ENCODE assay signal across 33 cellular contexts in the genomic region with DNA sequence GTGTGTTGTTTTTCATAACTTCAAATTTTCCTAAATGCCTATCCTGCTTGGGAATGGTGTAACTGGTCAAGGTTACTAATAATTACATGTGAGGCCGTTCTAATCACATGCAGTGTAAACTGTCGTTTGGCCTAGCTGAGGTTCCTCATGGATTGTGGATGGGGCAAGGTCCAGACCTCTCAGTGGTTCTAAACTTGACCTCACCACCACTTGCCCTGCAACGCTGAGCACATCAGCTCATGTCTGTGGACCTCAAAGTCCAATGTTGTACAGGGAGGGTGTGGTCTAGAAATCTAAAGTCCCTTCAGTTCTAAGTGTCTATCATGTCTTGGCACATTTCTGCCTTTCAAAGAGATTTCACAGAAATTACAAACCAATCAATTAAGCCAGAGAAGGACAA. TPM values are rescaled to one million over a fixed set of nuclear protein-coding genes. Genes with fewer than 3 reads are reported as not detected.
"Had no signal": no experiment of that assay in that cellular context is flagged by ENCODE, and none has a peak within 500 bp of the region (broad histone marks: within the 10 kb centered on the region; RNA-seq: fewer than 3 reads in every experiment).

No MANE protein-coding gene starts in this region.

- H3K36me3 Mint-ChIP-seq: activated CD4-positive, alpha-beta memory T cell treated with anti-CD3 and anti-CD28 coated beads for 36 hours; activated naive CD4-positive, alpha-beta T cell treated with anti-CD3 and anti-CD28 coated beads, Interleukin-2, amount 50 U/mL, for 72 hours; naive B cell; neural progenitor cell; stimulated activated naive B cell treated with anti-CD40 and anti-IgM and Interleukin-4, amounts not matched to agents 10 μg/mL and 1 μg/mL and 100 μg/mL, for 72 hours had no signal

- H3K9ac ChIP-seq: neural progenitor cell had no signal

- H3K4me3 ChIP-seq: breast epithelium, heart left ventricle, left lung, lung, neural progenitor cell, skin epidermis, stomach, transverse colon had no signal

- H3K4me1 ChIP-seq: breast epithelium, left lung, neural progenitor cell, stomach, transverse colon had no signal

- H3K9me3 Mint-ChIP-seq: activated CD4-positive, alpha-beta memory T cell treated with anti-CD3 and anti-CD28 coated beads for 36 hours; activated CD4-positive, alpha-beta T cell treated with anti-CD3 and anti-CD28 coated beads, Interleukin-2, amount 10 ng/mL, durations not matched to agents 24 days and 14 days; activated naive CD4-positive, alpha-beta T cell treated with anti-CD3 and anti-CD28 coated beads, Interleukin-2, amount 50 U/mL, for 72 hours; activated T-helper 1 cell treated with anti-CD3 and anti-CD28 coated beads, Interleukin-12 subunit alpha, Interleukin-12 subunit beta, Interleukin-2, Interleukin-4 antibody, amounts not matched to agents 30 ng/mL and 10 ng/mL and 1 ng/mL, durations not matched to agents 14 hours and 24 hours and 36 hours; dendritic cell treated with granulocyte-macrophage colony-stimulating factor and Interleukin-4, amounts not matched to agents 40 ng/mL and 50 ng/mL, for 4 days; endodermal cell; naive B cell; stimulated activated naive B cell treated with anti-CD40 and anti-IgM and Interleukin-4, amounts not matched to agents 10 μg/mL and 1 μg/mL and 100 μg/mL, for 72 hours had no signal

- FAIRE-seq: urothelium cell line had no signal

- H2AFZ ChIP-seq: neural progenitor cell had no signal

- H3K36me3 ChIP-seq: breast epithelium, heart left ventricle, left lung, neural progenitor cell, stomach, transverse colon had no signal

- H3K27ac Mint-ChIP-seq: activated CD4-positive, alpha-beta memory T cell treated with anti-CD3 and anti-CD28 coated beads for 36 hours; activated CD4-positive, alpha-beta T cell treated with anti-CD3 and anti-CD28 coated beads, Interleukin-2, amount 10 ng/mL, durations not matched to agents 24 days and 14 days; activated naive CD4-positive, alpha-beta T cell treated with anti-CD3 and anti-CD28 coated beads, Interleukin-2, amount 50 U/mL, for 72 hours; activated T-helper 1 cell treated with anti-CD3 and anti-CD28 coated beads, Interleukin-12 subunit alpha, Interleukin-12 subunit beta, Interleukin-2, Interleukin-4 antibody, amounts not matched to agents 30 ng/mL and 10 ng/mL and 1 ng/mL, durations not matched to agents 14 hours and 24 hours and 36 hours; dendritic cell treated with granulocyte-macrophage colony-stimulating factor and Interleukin-4, amounts not matched to agents 40 ng/mL and 50 ng/mL, for 4 days; endodermal cell; neural progenitor cell; stimulated activated naive B cell treated with anti-CD40 and anti-IgM and Interleukin-4, amounts not matched to agents 10 μg/mL and 1 μg/mL and 100 μg/mL, for 72 hours had no signal

- DNase-seq: activated CD4-positive, alpha-beta memory T cell treated with anti-CD3 and anti-CD28 coated beads for 36 hours; activated CD4-positive, alpha-beta T cell treated with anti-CD3 and anti-CD28 coated beads, Interleukin-2, amount 10 ng/mL, durations not matched to agents 24 days and 14 days; activated CD4-positive, CD25-positive, alpha-beta regulatory T cell treated with anti-CD3 and anti-CD28 coated beads, Interleukin-2, amount 50 U/mL, for 72 hours; activated CD8-positive, alpha-beta memory T cell treated with anti-CD3 and anti-CD28 coated beads, Interleukin-2, amount 50 U/mL, for 4 hours; activated gamma-delta T cell treated with Interleukin-2 at 50 U/mL for 16 hours; activated T-cell treated with anti-CD3 and anti-CD28 coated beads, Interleukin-2, amount 50 U/mL, for 1 hour; central memory CD4-positive, alpha-beta T cell; endodermal cell; foreskin fibroblast; heart left ventricle; left lung; naive B cell; occipital lobe; right cardiac atrium; stimulated activated naive B cell treated with anti-CD40 and anti-IgM and Interleukin-4, amounts not matched to agents 10 μg/mL and 1 μg/mL and 100 μg/mL, for 72 hours; stomach; T1000; transverse colon had no signal

- ATAC-seq: activated naive CD4-positive, alpha-beta T cell treated with anti-CD3 and anti-CD28 coated beads, Interleukin-2, amount 50 U/mL, for 72 hours; esophagus mucosa; heart left ventricle; left lung; right cardiac atrium; stimulated activated naive B cell treated with anti-CD40 and anti-IgM and Interleukin-4, amounts not matched to agents 10 μg/mL and 1 μg/mL and 100 μg/mL, for 72 hours had no signal

- H3K27me3 ChIP-seq: breast epithelium, heart left ventricle, left lung, neural progenitor cell, stomach, transverse colon had no signal

- H3K9me3 ChIP-seq: breast epithelium, heart left ventricle, left lung, stomach, transverse colon had no signal

- H3K4me1 Mint-ChIP-seq: activated CD4-positive, alpha-beta T cell treated with anti-CD3 and anti-CD28 coated beads, Interleukin-2, amount 10 ng/mL, durations not matched to agents 24 days and 14 days; naive B cell; neural progenitor cell; stimulated activated naive B cell treated with anti-CD40 and anti-IgM and Interleukin-4, amounts not matched to agents 10 μg/mL and 1 μg/mL and 100 μg/mL, for 72 hours had no signal

- H3K4me2 ChIP-seq: neural progenitor cell had no signal

- H3K27me3 Mint-ChIP-seq: dendritic cell treated with granulocyte-macrophage colony-stimulating factor and Interleukin-4, amounts not matched to agents 40 ng/mL and 50 ng/mL, for 4 days had no signal

- H3K4me3 Mint-ChIP-seq: activated CD4-positive, alpha-beta memory T cell treated with anti-CD3 and anti-CD28 coated beads for 36 hours; activated CD4-positive, alpha-beta T cell treated with anti-CD3 and anti-CD28 coated beads, Interleukin-2, amount 10 ng/mL, durations not matched to agents 24 days and 14 days; activated T-helper 1 cell treated with anti-CD3 and anti-CD28 coated beads, Interleukin-12 subunit alpha, Interleukin-12 subunit beta, Interleukin-2, Interleukin-4 antibody, amounts not matched to agents 30 ng/mL and 10 ng/mL and 1 ng/mL, durations not matched to agents 14 hours and 24 hours and 36 hours; dendritic cell treated with granulocyte-macrophage colony-stimulating factor and Interleukin-4, amounts not matched to agents 40 ng/mL and 50 ng/mL, for 4 days; endodermal cell; naive B cell; neural progenitor cell; stimulated activated naive B cell treated with anti-CD40 and anti-IgM and Interleukin-4, amounts not matched to agents 10 μg/mL and 1 μg/mL and 100 μg/mL, for 72 hours had no signal

- H3K27ac ChIP-seq: breast epithelium, heart left ventricle, left lung, neural progenitor cell, skin epidermis, stomach, transverse colon had no signal

RNA-seq across cellular contexts. Expression of a gene that starts 15.6 kb away (rescaled TPM):
- total RNA-seq: activated CD4-positive, alpha-beta memory T cell treated with anti-CD3 and anti-CD28 coated beads for 36 hours; activated CD4-positive, alpha-beta T cell treated with anti-CD3 and anti-CD28 coated beads, Interleukin-2, amount 10 ng/mL, durations not matched to agents 24 days and 14 days; activated CD8-positive, alpha-beta memory T cell treated with anti-CD3 and anti-CD28 coated beads for 36 hours; activated naive CD4-positive, alpha-beta T cell treated with anti-CD3 and anti-CD28 coated beads, Interleukin-2, amount 50 U/mL, for 72 hours; activated T-helper 1 cell treated with anti-CD3 and anti-CD28 coated beads, Interleukin-12 subunit alpha, Interleukin-12 subunit beta, Interleukin-2, Interleukin-4 antibody, amounts not matched to agents 30 ng/mL and 10 ng/mL and 1 ng/mL, durations not matched to agents 14 hours and 24 hours and 36 hours; breast epithelium; endodermal cell; esophagus mucosa; heart left ventricle; kidney epithelial cell; left lung; lung; mesenteric fat pad; mucosa of gallbladder; occipital lobe; right cardiac atrium; stomach; T-helper 1 cell treated with Interleukin-12 subunit alpha and Interleukin-12 subunit beta and Interleukin-4 antibody, amounts not matched to agents 30 ng/mL and 1 ng/mL, for 36 hours; temporal lobe; transverse colon had no signal
- polyA plus RNA-seq: heart left ventricle, right cardiac atrium, stomach had no signal

RNA-seq across cellular contexts. Expression of a gene that starts 20.3 kb away (rescaled TPM):
- total RNA-seq: activated CD4-positive, alpha-beta T cell treated with anti-CD3 and anti-CD28 coated beads, Interleukin-2, amount 10 ng/mL, durations not matched to agents 24 days and 14 days; activated T-helper 1 cell treated with anti-CD3 and anti-CD28 coated beads, Interleukin-12 subunit alpha, Interleukin-12 subunit beta, Interleukin-2, Interleukin-4 antibody, amounts not matched to agents 30 ng/mL and 10 ng/mL and 1 ng/mL, durations not matched to agents 14 hours and 24 hours and 36 hours; right cardiac atrium; T-helper 1 cell treated with Interleukin-12 subunit alpha and Interleukin-12 subunit beta and Interleukin-4 antibody, amounts not matched to agents 30 ng/mL and 1 ng/mL, for 36 hours had no signal

RNA-seq across cellular contexts. Expression of a gene that starts 41.5 kb away (rescaled TPM):
- total RNA-seq: activated CD4-positive, alpha-beta memory T cell treated with anti-CD3 and anti-CD28 coated beads for 36 hours; activated CD4-positive, alpha-beta T cell treated with anti-CD3 and anti-CD28 coated beads, Interleukin-2, amount 10 ng/mL, durations not matched to agents 24 days and 14 days; activated CD8-positive, alpha-beta memory T cell treated with anti-CD3 and anti-CD28 coated beads for 36 hours; activated naive CD4-positive, alpha-beta T cell treated with anti-CD3 and anti-CD28 coated beads, Interleukin-2, amount 50 U/mL, for 72 hours; activated T-helper 1 cell treated with anti-CD3 and anti-CD28 coated beads, Interleukin-12 subunit alpha, Interleukin-12 subunit beta, Interleukin-2, Interleukin-4 antibody, amounts not matched to agents 30 ng/mL and 10 ng/mL and 1 ng/mL, durations not matched to agents 14 hours and 24 hours and 36 hours; breast epithelium; endodermal cell; esophagus mucosa; heart left ventricle; kidney epithelial cell; left lung; lung; mesenteric fat pad; mucosa of gallbladder; occipital lobe; stomach; T-helper 1 cell treated with Interleukin-12 subunit alpha and Interleukin-12 subunit beta and Interleukin-4 antibody, amounts not matched to agents 30 ng/mL and 1 ng/mL, for 36 hours; temporal lobe; transverse colon had no signal
- polyA plus RNA-seq: heart left ventricle, lung, stomach had no signal
